In the genomic region with DNA sequence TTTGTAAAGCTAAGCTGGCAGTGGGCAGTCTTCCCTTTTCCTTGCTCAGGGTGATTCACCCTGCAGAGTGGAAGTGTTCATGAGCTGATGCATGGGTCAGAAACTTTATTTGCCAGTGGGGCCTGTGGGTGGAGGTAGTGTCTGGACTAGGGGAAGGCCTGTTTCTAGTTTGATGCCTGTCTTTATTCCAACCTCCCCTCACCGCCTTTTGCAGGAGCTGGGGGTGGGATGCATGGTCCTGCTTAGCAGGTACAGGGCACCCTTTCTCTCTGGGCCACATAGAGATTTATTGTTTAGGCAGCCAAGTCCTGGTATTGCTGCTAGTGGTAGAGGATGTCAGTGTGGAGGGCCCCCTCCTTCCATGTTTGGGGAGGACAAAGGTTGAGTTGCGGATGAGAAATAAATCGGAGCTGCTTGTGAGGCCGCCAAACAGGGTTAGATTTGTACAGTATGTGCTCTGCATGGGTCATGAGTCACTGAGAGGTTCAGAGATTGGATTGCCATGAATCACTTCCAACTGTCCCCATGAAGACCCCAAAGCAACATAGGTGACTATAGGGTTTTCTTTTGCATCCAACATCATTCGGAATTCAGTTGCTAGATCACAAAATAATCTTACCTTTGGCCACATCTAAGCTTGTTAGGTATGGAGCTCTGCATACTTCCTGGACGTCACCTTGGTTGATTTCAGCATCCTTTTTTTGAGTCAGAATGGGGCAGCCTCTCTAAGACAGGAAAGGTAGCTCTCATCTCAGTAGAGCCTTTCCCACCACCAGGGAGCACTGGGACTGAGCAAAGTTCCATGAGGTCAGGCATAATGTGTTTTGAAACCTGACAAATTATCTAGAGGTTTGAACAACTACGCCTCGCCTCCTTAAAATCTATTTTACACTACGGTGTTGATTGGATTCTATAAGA, we compare ENCODE assay signal across 1 cellular context.
TF ChIP-seq lines count a peak whose summit lies in the region.

No MANE protein-coding gene starts in this region.

TF ChIP-seq in HepG2, 621 proteins besides CTCF, POLR2A, EP300 and RAD21 (continued from another document and continues in another):
- TF ChIP-seq NR2F2 (IDR thresholded peaks at IDR 0.05; ENCODE audit: borderline replicate concordance, low read depth) (peak; percentile 70), FOXA1 (IDR thresholded peaks at IDR 0.05) (no peak), FOXA1 (CRISPR knock-in tag; IDR thresholded peaks at IDR 0.05) (0 out of 2 replicates have a peak, but pooled peaks have one; percentile 27), SPEN (CRISPR knock-in tag; IDR thresholded peaks at IDR 0.05; ENCODE audit: low read depth) (peak; percentile 42; the same call in 1 of the 2 replicates), SP4 (CRISPR knock-in tag; IDR thresholded peaks at IDR 0.05) (0 out of 2 replicates have a peak, but pooled peaks have one; percentile 12), ZBTB38 (CRISPR knock-in tag; IDR thresholded peaks at IDR 0.05) (no peak), ZBTB39 (CRISPR knock-in tag; IDR thresholded peaks at IDR 0.05) (no peak), ZKSCAN8 (CRISPR knock-in tag; IDR thresholded peaks at IDR 0.05; ENCODE audit: borderline replicate concordance) (peak; percentile 60; the same call in 1 of the 2 replicates), ZNF331 (CRISPR knock-in tag; IDR thresholded peaks at IDR 0.05) (peak; percentile 85), JUND (CRISPR knock-in tag; IDR thresholded peaks at IDR 0.05) (peak; percentile 70; the same call in 1 of the 2 replicates), TOPORS (CRISPR knock-in tag; IDR thresholded peaks at IDR 0.05) (no peak), ZC3H4 (CRISPR knock-in tag; IDR thresholded peaks at IDR 0.05; ENCODE audit: borderline replicate concordance) (no peak), ZNF224 (CRISPR knock-in tag; IDR thresholded peaks at IDR 0.05) (no peak), MTERF4 (CRISPR knock-in tag; IDR thresholded peaks at IDR 0.05) (no peak), NR3C1 (CRISPR knock-in tag; IDR thresholded peaks at IDR 0.05) (no peak), MTF2 (CRISPR knock-in tag; IDR thresholded peaks at IDR 0.05; ENCODE audit: borderline replicate concordance) (no peak), ZNF329 (CRISPR knock-in tag; IDR thresholded peaks at IDR 0.05; ENCODE audit: low read depth) (no peak), SMARCC2 (IDR thresholded peaks at IDR 0.05) (no peak), ZNF3 (CRISPR knock-in tag; IDR thresholded peaks at IDR 0.05) (no peak), POLR2AphosphoS2 (IDR thresholded peaks at IDR 0.05; ENCODE audit: low read depth, low read length) (no peak), TRAFD1 (CRISPR knock-in tag; IDR thresholded peaks at IDR 0.05; ENCODE audit: borderline replicate concordance) (no peak), ZNF616 (CRISPR knock-in tag; IDR thresholded peaks at IDR 0.05; ENCODE audit: low read depth) (no peak), THYN1 (CRISPR knock-in tag; IDR thresholded peaks at IDR 0.05; ENCODE audit: borderline replicate concordance, low read depth) (no peak), PAWR (CRISPR knock-in tag; IDR thresholded peaks at IDR 0.05; ENCODE audit: borderline replicate concordance) (no peak), HMGXB4 (CRISPR knock-in tag; IDR thresholded peaks at IDR 0.05; ENCODE audit: borderline replicate concordance in 1 of 2, low read depth in 1 of 2) (peak; percentile 34 to 62; a peak in 1 of 4 replicates), PITX1 (CRISPR knock-in tag; IDR thresholded peaks at IDR 0.05) (no peak), AGO2 (optimal IDR thresholded peaks at IDR 0.05; ENCODE audit: low read depth, low read length) (no peak), ZBTB21 (CRISPR knock-in tag; IDR thresholded peaks at IDR 0.05) (no peak), ISX (CRISPR knock-in tag; conservative IDR thresholded peaks at IDR 0.05) (no peak), EZH2 (conservative IDR thresholded peaks at IDR 0.05; ENCODE audit: low read depth, low read length) (no peak), ZNF510 (CRISPR knock-in tag; IDR thresholded peaks at IDR 0.05; ENCODE audit: low read depth) (no peak), ARID4A (CRISPR knock-in tag; IDR thresholded peaks at IDR 0.05; ENCODE audit: borderline replicate concordance) (peak; percentile 51; the same call in 1 of the 2 replicates), ZNF333 (CRISPR knock-in tag; IDR thresholded peaks at IDR 0.05; ENCODE audit: borderline replicate concordance) (no peak), LBX2 (CRISPR knock-in tag; IDR thresholded peaks at IDR 0.05; ENCODE audit: borderline replicate concordance) (no peak), NFKBIZ (CRISPR knock-in tag; IDR thresholded peaks at IDR 0.05) (0 out of 2 replicates have a peak, but pooled peaks have one; percentile 37), ZNF317 (CRISPR knock-in tag; IDR thresholded peaks at IDR 0.05) (peak; percentile 53; the same call in 1 of the 2 replicates), ZNF326 (CRISPR knock-in tag; IDR thresholded peaks at IDR 0.05; ENCODE audit: borderline replicate concordance) (no peak), ZFP1 (CRISPR knock-in tag; IDR thresholded peaks at IDR 0.05) (no peak)
- TF ChIP-seq, protein P1, sequence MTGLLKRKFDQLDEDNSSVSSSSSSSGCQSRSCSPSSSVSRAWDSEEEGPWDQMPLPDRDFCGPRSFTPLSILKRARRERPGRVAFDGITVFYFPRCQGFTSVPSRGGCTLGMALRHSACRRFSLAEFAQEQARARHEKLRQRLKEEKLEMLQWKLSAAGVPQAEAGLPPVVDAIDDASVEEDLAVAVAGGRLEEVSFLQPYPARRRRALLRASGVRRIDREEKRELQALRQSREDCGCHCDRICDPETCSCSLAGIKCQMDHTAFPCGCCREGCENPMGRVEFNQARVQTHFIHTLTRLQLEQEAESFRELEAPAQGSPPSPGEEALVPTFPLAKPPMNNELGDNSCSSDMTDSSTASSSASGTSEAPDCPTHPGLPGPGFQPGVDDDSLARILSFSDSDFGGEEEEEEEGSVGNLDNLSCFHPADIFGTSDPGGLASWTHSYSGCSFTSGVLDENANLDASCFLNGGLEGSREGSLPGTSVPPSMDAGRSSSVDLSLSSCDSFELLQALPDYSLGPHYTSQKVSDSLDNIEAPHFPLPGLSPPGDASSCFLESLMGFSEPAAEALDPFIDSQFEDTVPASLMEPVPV (CRISPR knock-in tag; IDR thresholded peaks at IDR 0.05) = no peak
- TF ChIP-seq, protein P2, sequence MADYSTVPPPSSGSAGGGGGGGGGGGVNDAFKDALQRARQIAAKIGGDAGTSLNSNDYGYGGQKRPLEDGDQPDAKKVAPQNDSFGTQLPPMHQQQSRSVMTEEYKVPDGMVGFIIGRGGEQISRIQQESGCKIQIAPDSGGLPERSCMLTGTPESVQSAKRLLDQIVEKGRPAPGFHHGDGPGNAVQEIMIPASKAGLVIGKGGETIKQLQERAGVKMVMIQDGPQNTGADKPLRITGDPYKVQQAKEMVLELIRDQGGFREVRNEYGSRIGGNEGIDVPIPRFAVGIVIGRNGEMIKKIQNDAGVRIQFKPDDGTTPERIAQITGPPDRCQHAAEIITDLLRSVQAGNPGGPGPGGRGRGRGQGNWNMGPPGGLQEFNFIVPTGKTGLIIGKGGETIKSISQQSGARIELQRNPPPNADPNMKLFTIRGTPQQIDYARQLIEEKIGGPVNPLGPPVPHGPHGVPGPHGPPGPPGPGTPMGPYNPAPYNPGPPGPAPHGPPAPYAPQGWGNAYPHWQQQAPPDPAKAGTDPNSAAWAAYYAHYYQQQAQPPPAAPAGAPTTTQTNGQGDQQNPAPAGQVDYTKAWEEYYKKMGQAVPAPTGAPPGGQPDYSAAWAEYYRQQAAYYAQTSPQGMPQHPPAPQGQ (CRISPR knock-in tag; IDR thresholded peaks at IDR 0.05; ENCODE audit: borderline replicate concordance) = no peak
- TF ChIP-seq, protein P3, sequence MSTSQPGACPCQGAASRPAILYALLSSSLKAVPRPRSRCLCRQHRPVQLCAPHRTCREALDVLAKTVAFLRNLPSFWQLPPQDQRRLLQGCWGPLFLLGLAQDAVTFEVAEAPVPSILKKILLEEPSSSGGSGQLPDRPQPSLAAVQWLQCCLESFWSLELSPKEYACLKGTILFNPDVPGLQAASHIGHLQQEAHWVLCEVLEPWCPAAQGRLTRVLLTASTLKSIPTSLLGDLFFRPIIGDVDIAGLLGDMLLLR (CRISPR knock-in tag; IDR thresholded peaks at IDR 0.05) = no peak
- TF ChIP-seq, protein P4, sequence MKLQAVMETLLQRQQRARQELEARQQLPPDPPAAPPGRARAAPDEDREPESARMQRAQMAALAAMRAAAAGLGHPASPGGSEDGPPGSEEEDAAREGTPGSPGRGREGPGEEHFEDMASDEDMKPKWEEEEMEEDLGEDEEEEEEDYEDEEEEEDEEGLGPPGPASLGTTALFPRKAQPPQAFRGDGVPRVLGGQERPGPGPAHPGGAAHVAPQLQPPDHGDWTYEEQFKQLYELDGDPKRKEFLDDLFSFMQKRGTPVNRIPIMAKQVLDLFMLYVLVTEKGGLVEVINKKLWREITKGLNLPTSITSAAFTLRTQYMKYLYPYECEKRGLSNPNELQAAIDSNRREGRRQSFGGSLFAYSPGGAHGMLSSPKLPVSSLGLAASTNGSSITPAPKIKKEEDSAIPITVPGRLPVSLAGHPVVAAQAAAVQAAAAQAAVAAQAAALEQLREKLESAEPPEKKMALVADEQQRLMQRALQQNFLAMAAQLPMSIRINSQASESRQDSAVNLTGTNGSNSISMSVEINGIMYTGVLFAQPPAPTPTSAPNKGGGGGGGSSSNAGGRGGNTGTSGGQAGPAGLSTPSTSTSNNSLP (IDR thresholded peaks at IDR 0.05; ENCODE audit: low read depth, low read length) = peak; percentile 88
